In genomic region chr22:46090631-46091201, GRCh38 we compare ENCODE assay signal across 10 cellular contexts. TPM values are rescaled to one million over a fixed set of nuclear protein-coding genes. Genes with fewer than 3 reads are reported as not detected.
A peak's percentile ranks its signal among the peaks of the same experiment; 100 is the strongest.
DNase-seq lines count a peak whose midpoint lies in the region; ATAC-seq and TF ChIP-seq lines count a peak whose summit lies in the region.
"Had no signal": no experiment of that assay in that cellular context is flagged by ENCODE, and none has a peak within 500 bp of the region (broad histone marks: within the 10 kb centered on the region; RNA-seq: fewer than 3 reads in every experiment).

No MANE protein-coding gene starts in this region.

- H3K4me1 Mint-ChIP-seq in naive thymus-derived CD4-positive, alpha-beta T cell: peaks cover 0 to 15% (median 5%) of the 10 kb centered on the region in 7 donors

- peaks cover 92% of the 10 kb centered on the region for H3K4me1 ChIP-seq in psoas muscle
- no peaks in the 10 kb centered on the region for H3K4me1 ChIP-seq in naive thymus-derived CD4-positive, alpha-beta T cell (ENCODE audit: control insufficient read depth in 2 of 2, insufficient read depth in 2 of 2, low read length in 2 of 2)

- H3K36me3 Mint-ChIP-seq in naive thymus-derived CD4-positive, alpha-beta T cell: no peaks in the 10 kb centered on the region

- TF ChIP-seq CTCF in foreskin fibroblast (IDR thresholded peaks at IDR 0.05; ENCODE audit: low read depth, low read length) (no peak), psoas muscle (IDR thresholded peaks at IDR 0.05) (no peak)

- intact Hi-C loops in psoas muscle (cut with DNase I): loop anchor here (1.0 to 2.0 kb wide), 2 partner anchors 14 to 17 kb away; no protein-coding TSS in a partner anchor
- intact Hi-C loops in naive thymus-derived CD4-positive, alpha-beta T cell (cut with micrococcal nuclease): no loop called here

- H3K4me3 ChIP-seq in foreskin fibroblast (ENCODE audit: low read depth in 1 of 2, low read length in 2 of 2) (no peak overlapping the region), psoas muscle (peak overlapping the region; percentile 48)
- H3K4me3 ChIP-seq in naive thymus-derived CD4-positive, alpha-beta T cell (ENCODE audit: low read length): no peak overlapping the region

- H3K27ac Mint-ChIP-seq in naive thymus-derived CD4-positive, alpha-beta T cell: peak overlapping the region in 1 of 9 donors; percentile 83
- H3K27ac Mint-ChIP-seq: CD8-positive, alpha-beta T cell had no signal

- H3K27me3 ChIP-seq in psoas muscle (ENCODE audit: insufficient read depth in 3 of 3, low read length in 2 of 3): no peaks in the 10 kb centered on the region
- no peaks in the 10 kb centered on the region for H3K27me3 ChIP-seq in naive thymus-derived CD4-positive, alpha-beta T cell (ENCODE audit: control insufficient read depth in 2 of 2, insufficient read depth in 2 of 2, low read length in 2 of 2)

- WGBS in adipose tissue, 3 donors: 60 to 77% (median 71%) methylated on average over 10 of the region's 10 CpGs
- 48 to 66% (median 56%) methylated on average over 10 of the region's 10 CpGs for WGBS in psoas muscle, 3 donors

- H3K36me3 ChIP-seq in psoas muscle (ENCODE audit: insufficient read depth in 1 of 2, low read depth in 1 of 2): peaks cover 0 to 16% of the 10 kb centered on the region in 2 donors
- H3K36me3 ChIP-seq in naive thymus-derived CD4-positive, alpha-beta T cell (ENCODE audit: control insufficient read depth in 2 of 3, insufficient read depth in 3 of 3, low read length in 3 of 3): peaks cover 0 to 17% (median 0%) of the 10 kb centered on the region in 3 experiments

- no peaks in the 10 kb centered on the region for H3K9me3 ChIP-seq in psoas muscle
- no peaks in the 10 kb centered on the region for H3K9me3 ChIP-seq in naive thymus-derived CD4-positive, alpha-beta T cell (ENCODE audit: control insufficient read depth in 2 of 3, low read length in 3 of 3)

- H3K4me3 Mint-ChIP-seq in naive thymus-derived CD4-positive, alpha-beta T cell: no peak overlapping the region
- H3K4me3 Mint-ChIP-seq: CD8-positive, alpha-beta T cell had no signal

- peak overlapping the region; percentile 71 for H3K27ac ChIP-seq in adipose tissue (ENCODE audit: low read depth, low read length)
- peak overlapping the region; percentile 98 for H3K27ac ChIP-seq in psoas muscle
- no peak overlapping the region for H3K27ac ChIP-seq in naive thymus-derived CD4-positive, alpha-beta T cell (ENCODE audit: low read depth, low read length)

- CTCF ChIA-PET in naive thymus-derived CD4-positive, alpha-beta T cell (lab: Charles Lee): interaction anchor here (1.4 kb wide), 1 partner anchor 85 kb away, joined by 3 read pairs; no protein-coding TSS in a partner anchor

- H3K9me3 Mint-ChIP-seq in naive thymus-derived CD4-positive, alpha-beta T cell: no peaks in the 10 kb centered on the region
- H3K9me3 Mint-ChIP-seq: CD8-positive, alpha-beta T cell had no signal

- POLR2A ChIA-PET in naive thymus-derived CD4-positive, alpha-beta T cell (lab: Charles Lee): interaction anchor here (0.6 kb wide), 1 partner anchor 225 kb away, joined by 3 read pairs; no protein-coding TSS in a partner anchor

- H3K27me3 Mint-ChIP-seq in naive thymus-derived CD4-positive, alpha-beta T cell: no peaks in the 10 kb centered on the region

- DNase-seq in AG20443 (ENCODE audit: low spot score): peak; percentile 58
- peak; percentile 73 to 90 for DNase-seq in foreskin fibroblast
- DNase-seq in psoas muscle: peak; percentile 37 to 53
- DNase-seq in NCI-H774 (lab: John Stamatoyannopoulos, UW): no peak
- DNase-seq in activated CD4-positive, alpha-beta T cell treated with anti-CD3 and anti-CD28 coated beads, Interleukin-2, amount 50 U/mL, for 4 hours: no peak
- no peak for DNase-seq in naive thymus-derived CD4-positive, alpha-beta T cell
- DNase-seq: activated CD4-positive, alpha-beta T cell treated with anti-CD3 and anti-CD28 coated beads for 4 hours; CD8-positive, alpha-beta T cell had no signal

- peak in 3 of 4 donors; percentile 2 to 11 (median 10) for ATAC-seq in psoas muscle
- no peak for ATAC-seq in HG03457 (IDR thresholded peaks at IDR 0.05; ENCODE audit: unreplicated experiment)
- ATAC-seq in naive thymus-derived CD4-positive, alpha-beta T cell: no peak
- ATAC-seq: CD8-positive, alpha-beta T cell had no signal

RNA-seq across cellular contexts. Expression of gene PPARA, which starts 59.6 kb away (rescaled TPM):
- 10 to 100 TPM in 1 of 3 donors, 1 to 10 TPM in 2; 7.2 to 15.4 (median 8.2) TPM for polyA plus RNA-seq in adipose tissue
- 10 to 100 TPM; 37.3 to 55.8 (median 46.2) TPM for total RNA-seq in psoas muscle
- 10 to 100 TPM; 11.0 to 30.6 (median 12.1) TPM for polyA plus RNA-seq in psoas muscle
- total RNA-seq in naive thymus-derived CD4-positive, alpha-beta T cell: 10 to 100 TPM; 13.7 to 21.6 (median 18.5) TPM
- polyA plus RNA-seq in naive thymus-derived CD4-positive, alpha-beta T cell: 1 to 10 TPM; 3.7 to 5.1 TPM

Comparison
In these comparisons a context has a peak if more than half of its experiments do, and no peak if none do; other contexts are left out.
1. DNase-seq: peak in AG20443 (single experiment), foreskin fibroblast (2 of 2) and psoas muscle (2 of 2); none in NCI-H774 (single experiment), activated CD4-positive, alpha-beta T cell treated with anti-CD3 and anti-CD28 coated beads, Interleukin-2, amount 50 U/mL, for 4 hours (0 of 2) and naive thymus-derived CD4-positive, alpha-beta T cell (0 of 9).
2. ATAC-seq: peak in psoas muscle (3 of 4); none in HG03457 (single experiment) and naive thymus-derived CD4-positive, alpha-beta T cell (single experiment).
3. intact Hi-C loops: an anchor here in psoas muscle (1.0 to 2.0 kb wide); none called in naive thymus-derived CD4-positive, alpha-beta T cell.